Comparison of ENCODE assay signal across 9 cellular contexts in genomic region chr5:9924614-9925013, GRCh38.
DNase-seq lines count a peak whose midpoint lies in the region; ATAC-seq and TF ChIP-seq lines count a peak whose summit lies in the region.
"Had no signal": no experiment of that assay in that cellular context is flagged by ENCODE, and none has a peak within 500 bp of the region (broad histone marks: within the 10 kb centered on the region; RNA-seq: fewer than 3 reads in every experiment).

No MANE protein-coding gene starts in this region.

- WGBS in esophagus, 2 donors: 32 to 35% methylated on average over 2 of the region's 2 CpGs

- peaks cover 0 to 2% of the 10 kb centered on the region in 2 donors for H3K4me1 ChIP-seq in esophagus (ENCODE audit: control insufficient read depth in 2 of 2, insufficient read depth in 2 of 2, low read length in 1 of 2)

- peaks cover 0 to 5% of the 10 kb centered on the region in 2 donors for H3K9me3 ChIP-seq in esophagus (ENCODE audit: control insufficient read depth in 2 of 2, insufficient read depth in 1 of 2, low read depth in 1 of 2, low read length in 1 of 2)

- peak; percentile 87 for ATAC-seq in GM21576 (IDR thresholded peaks at IDR 0.05; ENCODE audit: unreplicated experiment)

- peak overlapping the region; percentile 53 to 78 for H3K27ac ChIP-seq in esophagus (ENCODE audit: low read depth in 2 of 2, low read length in 1 of 2)

- CTCF ChIA-PET in HEK293T (lab: Yijun Ruan, JAX): no interaction called here

- DNase-seq in AG08396 (ENCODE audit: low spot score): peak; percentile 81
- peak; percentile 98 for DNase-seq in M059J (ENCODE audit: low read depth)
- no peak for DNase-seq in NCI-H1436 treated with DMSO at 0.1 percent for 48 hours (lab: John Stamatoyannopoulos, UW)
- no peak for DNase-seq in NCI-H2107 (lab: John Stamatoyannopoulos, UW)
- no peak for DNase-seq in NCI-H2171 treated with DMSO at 0.1 percent for 48 hours (lab: John Stamatoyannopoulos, UW)
- DNase-seq in HEK293T (ENCODE audit: extremely low spot score): no peak
- DNase-seq: effector memory CD4-positive, alpha-beta T cell had no signal

- H3K36me3 ChIP-seq in esophagus (ENCODE audit: control insufficient read depth in 2 of 2, insufficient read depth in 2 of 2, low read length in 1 of 2): no peaks in the 10 kb centered on the region

- H3K4me3 ChIP-seq in esophagus (ENCODE audit: low read depth in 1 of 2, low read length in 2 of 2): no peak overlapping the region

- POLR2A ChIA-PET in HEK293T (lab: Yijun Ruan, JAX): no interaction called here

- peaks cover 0 to 2% of the 10 kb centered on the region in 2 donors for H3K27me3 ChIP-seq in esophagus (ENCODE audit: control insufficient read depth in 1 of 2, insufficient read depth in 2 of 2, low read length in 2 of 2)

TF ChIP-seq in HEK293T, 16 proteins besides CTCF, POLR2A, EP300 and RAD21:
- TF ChIP-seq ELF4 (IDR thresholded peaks at IDR 0.05) (no peak), NFRKB (IDR thresholded peaks at IDR 0.05) (no peak), HDGF (IDR thresholded peaks at IDR 0.05; ENCODE audit: borderline replicate concordance) (no peak), FOXM1 (IDR thresholded peaks at IDR 0.05; ENCODE audit: borderline replicate concordance) (no peak), L3MBTL2 (conservative IDR thresholded peaks at IDR 0.05) (no peak), BHLHE40 (IDR thresholded peaks at IDR 0.05; ENCODE audit: borderline replicate concordance) (no peak), CTBP1 (IDR thresholded peaks at IDR 0.05; ENCODE audit: borderline replicate concordance) (no peak), ARNT (IDR thresholded peaks at IDR 0.05) (no peak), PKNOX1 (IDR thresholded peaks at IDR 0.05) (no peak)

Comparison
In these comparisons a context has a peak if more than half of its experiments do, and no peak if none do; other contexts are left out.
1. DNase-seq: peak in AG08396 (single experiment) and M059J (single experiment); none in NCI-H1436 treated with DMSO at 0.1 percent for 48 hours (single experiment), NCI-H2107 (single experiment), NCI-H2171 treated with DMSO at 0.1 percent for 48 hours (single experiment) and HEK293T (single experiment).